9 cellular contexts compared by ENCODE assay signal in genomic region chr13:98370806-98371553, GRCh38.
DNase-seq lines count a peak whose midpoint lies in the region; ATAC-seq and TF ChIP-seq lines count a peak whose summit lies in the region.
"Had no signal": no experiment of that assay in that cellular context is flagged by ENCODE, and none has a peak within 500 bp of the region (broad histone marks: within the 10 kb centered on the region; RNA-seq: fewer than 3 reads in every experiment).

No MANE protein-coding gene starts in this region.

- no peaks in the 10 kb centered on the region for H3K27me3 Mint-ChIP-seq in chondrocyte (ENCODE audit: low read depth)
- peaks cover 22 to 35% of the 10 kb centered on the region in 2 donors for H3K27me3 Mint-ChIP-seq in effector memory CD8-positive, alpha-beta T cell

- peak overlapping the region; percentile 99 for H3K4ac ChIP-seq in IMR-90 (ENCODE audit: low read depth, low read length)

- ATAC-seq in IMR-90 (ENCODE audit: low read depth), result peak; percentile 82
- no peak for ATAC-seq in HG03442 (IDR thresholded peaks at IDR 0.05; ENCODE audit: unreplicated experiment)
- no peak for ATAC-seq in effector memory CD8-positive, alpha-beta T cell (replicated peaks)
- ATAC-seq: T-helper 17 cell had no signal

- POLR2A ChIA-PET in IMR-90 (lab: Charles Lee; ENCODE audit: unreplicated experiment), result interaction anchor here (0.6 kb wide), 1 partner anchor 22 kb away, joined by 3 read pairs; no protein-coding TSS in a partner anchor

- H2AK5ac ChIP-seq in IMR-90 (ENCODE audit: low read depth, low read length), result peak overlapping the region; percentile 98

- peak overlapping the region; percentile 93 for H4K5ac ChIP-seq in IMR-90 (ENCODE audit: low read depth, low read length)

- peaks cover 9% of the 10 kb centered on the region for H3K36me3 ChIP-seq in IMR-90 (ENCODE audit: control insufficient read depth, insufficient read depth, low read length)
- H3K36me3 ChIP-seq in thyroid gland, result no peaks in the 10 kb centered on the region

- H3K27ac ChIP-seq in IMR-90 (ENCODE audit: insufficient read depth, low read length) (peak overlapping the region; percentile 98), thyroid gland (peak overlapping the region; percentile 69 to 88 (median 79))

- peak overlapping the region; percentile 94 for H3K23ac ChIP-seq in IMR-90 (ENCODE audit: low read depth, low read length)

- peak overlapping the region; percentile 97 for H2BK20ac ChIP-seq in IMR-90 (ENCODE audit: low read depth, low read length)

- intact Hi-C loops in IMR-90 (cut with micrococcal nuclease) (loop anchor here (2.0 to 10.0 kb wide), 4 partner anchors 70 to 366 kb away; no protein-coding TSS in a partner anchor), thyroid gland (cut with DNase I) (no loop called here)

- H3K27ac Mint-ChIP-seq in chondrocyte (ENCODE audit: unreplicated experiment), result peak overlapping the region; percentile 95
- H3K27ac Mint-ChIP-seq in effector memory CD8-positive, alpha-beta T cell, result no peak overlapping the region
- H3K27ac Mint-ChIP-seq: T-helper 17 cell had no signal

- CTCF ChIA-PET in IMR-90 (lab: Yijun Ruan, JAX), result interaction anchor here (1.0 kb wide), 1 partner anchor 151 kb away, joined by 5 read pairs; no protein-coding TSS in a partner anchor

- dilution Hi-C loops in IMR-90 (cut with HindIII; ENCODE audit: low sequenced_read_pairs, unreplicated experiment), result no loop called here

- peaks cover 30% of the 10 kb centered on the region for H3K9me1 ChIP-seq in IMR-90 (ENCODE audit: insufficient read depth, low read length)

- peak overlapping the region; percentile 95 for H2BK5ac ChIP-seq in IMR-90 (ENCODE audit: low read depth, low read length, poor library complexity, severe bottlenecking)

- BruUV-seq in IMR-90 (replicated peaks; lab: Mats Ljungman, UMichigan), result no TSS peak

- H3K79me1 ChIP-seq in IMR-90 (ENCODE audit: low read depth in 1 of 2, low read length in 2 of 2), result peaks cover 29 to 74% of the 10 kb centered on the region in 2 experiments

- no peak for TF ChIP-seq POLR2A in IMR-90 (IDR thresholded peaks at IDR 0.05; ENCODE audit: low read depth, low read length)
- TF ChIP-seq POLR2A in thyroid gland (IDR thresholded peaks at IDR 0.05), result peak in 1 of 2 donors; percentile 16

- H3K9me3 ChIP-seq in IMR-90 (ENCODE audit: control insufficient read depth, insufficient read depth, low read length) (peaks cover 4% of the 10 kb centered on the region; the same call in 1 of the 2 replicates), thyroid gland (no peaks in the 10 kb centered on the region)

- H2BK15ac ChIP-seq in IMR-90 (ENCODE audit: low read depth, low read length), result peak overlapping the region; percentile 97; the same call in 2 of the 3 replicates

- peak overlapping the region; percentile 75 to 84 for H4K8ac ChIP-seq in IMR-90 (ENCODE audit: low read depth in 2 of 2, low read length in 2 of 2)

- H3K4me3 ChIP-seq in IMR-90 (ENCODE audit: insufficient read depth, low read depth, low read length) (no peak overlapping the region), thyroid gland (replicated peaks in 1 of 3) (no peak overlapping the region)

- in situ Hi-C loops in IMR-90 (cut with MboI; ENCODE audit: low sequenced_read_pairs), result no loop called here

- peak overlapping the region; percentile 56 for H3K9ac ChIP-seq in IMR-90 (ENCODE audit: low read depth, low read length)

- H2AK9ac ChIP-seq in IMR-90 (replicated peaks; ENCODE audit: low read depth, low read length, poor library complexity), result peak overlapping the region; percentile 88

- peaks cover 8% of the 10 kb centered on the region for H3K9me3 Mint-ChIP-seq in chondrocyte (ENCODE audit: low read depth)
- no peaks in the 10 kb centered on the region for H3K9me3 Mint-ChIP-seq in effector memory CD8-positive, alpha-beta T cell
- H3K9me3 Mint-ChIP-seq: central memory CD8-positive, alpha-beta T cell had no signal

- peaks cover 23% of the 10 kb centered on the region for H3K36me3 Mint-ChIP-seq in chondrocyte (ENCODE audit: low read depth)
- no peaks in the 10 kb centered on the region for H3K36me3 Mint-ChIP-seq in effector memory CD8-positive, alpha-beta T cell (ENCODE audit: insufficient read depth)

- H3K14ac ChIP-seq in IMR-90 (replicated peaks; ENCODE audit: low read depth, low read length), result peak overlapping the region; percentile 97

- H3K56ac ChIP-seq in IMR-90 (ENCODE audit: extremely low read depth, insufficient read depth, low read length), result peak overlapping the region; percentile 94

- peaks cover 59% of the 10 kb centered on the region for H3K4me1 Mint-ChIP-seq in chondrocyte (ENCODE audit: low read depth)
- no peaks in the 10 kb centered on the region for H3K4me1 Mint-ChIP-seq in effector memory CD8-positive, alpha-beta T cell (ENCODE audit: low read depth in 2 of 2)
- H3K4me1 Mint-ChIP-seq: central memory CD8-positive, alpha-beta T cell; T-helper 17 cell had no signal

- peak overlapping the region; percentile 97 for H3K18ac ChIP-seq in IMR-90 (ENCODE audit: low read depth, low read length)

- H3K27me3 ChIP-seq in IMR-90 (ENCODE audit: control insufficient read depth, insufficient read depth, low read length) (no peaks in the 10 kb centered on the region), thyroid gland (no peaks in the 10 kb centered on the region)

- peak overlapping the region; percentile 97 for H4K91ac ChIP-seq in IMR-90 (ENCODE audit: insufficient read depth, low read depth, low read length)

- peak; percentile 24; the same call in 1 of the 2 replicates for TF ChIP-seq RAD21 in IMR-90 (IDR thresholded peaks at IDR 0.05; ENCODE audit: low read length)

- 0% methylated on average over 2 of the region's 16 CpGs; no CpG with 5 or more reads in 1 of the 2 experiments for WGBS in IMR-90 (ENCODE audit: extremely low coverage in 2 of 2, insufficient read length in 1 of 2), 2 experiments
- WGBS in thyroid gland, 2 donors, result 25 to 32% methylated on average over 14 to 16 of the region's 16 CpGs

- H3K4me1 ChIP-seq in IMR-90 (ENCODE audit: control insufficient read depth, insufficient read depth, low read length), result peaks cover 26% of the 10 kb centered on the region
- peaks cover 44 to 52% of the 10 kb centered on the region in 2 donors for H3K4me1 ChIP-seq in thyroid gland

- H3K4me3 Mint-ChIP-seq in chondrocyte (ENCODE audit: unreplicated experiment), result peak overlapping the region; percentile 40
- no peak overlapping the region for H3K4me3 Mint-ChIP-seq in effector memory CD8-positive, alpha-beta T cell
- H3K4me3 Mint-ChIP-seq: central memory CD8-positive, alpha-beta T cell; T-helper 17 cell had no signal

- DNase-seq in IMR-90, result peak; percentile 97
- DNase-seq in chondrocyte (ENCODE audit: low spot score), result no peak
- peak; percentile 75 for DNase-seq in iris pigment epithelial cell (ENCODE audit: low read depth)
- DNase-seq in thyroid gland, result peak; percentile 88 to 90
- no peak for DNase-seq in NCI-H2107 (lab: John Stamatoyannopoulos, UW)
- DNase-seq in effector memory CD8-positive, alpha-beta T cell, result no peak
- DNase-seq: T-helper 17 cell had no signal

- TF ChIP-seq CTCF in IMR-90 (conservative IDR thresholded peaks at IDR 0.05; ENCODE audit: low read depth, low read length) (no peak), chondrocyte (IDR thresholded peaks at IDR 0.05) (no peak), thyroid gland (IDR thresholded peaks at IDR 0.05) (no peak)

- H4K20me1 ChIP-seq in IMR-90 (ENCODE audit: insufficient read depth, low read length), result peaks cover 8% of the 10 kb centered on the region

- H2BK120ac ChIP-seq in IMR-90 (ENCODE audit: low read depth, low read length), result peak overlapping the region; percentile 99

- peak overlapping the region; percentile 69 for H3K4me2 ChIP-seq in IMR-90 (ENCODE audit: low read depth, low read length)

- H2AFZ ChIP-seq in IMR-90 (replicated peaks; ENCODE audit: low read length, poor library complexity), result peak overlapping the region; percentile 83

TF ChIP-seq in IMR-90, 13 proteins besides CTCF, POLR2A, EP300 and RAD21:
- TF ChIP-seq CHD1 (IDR thresholded peaks at IDR 0.05; ENCODE audit: low read depth, low read length), result no peak
- TF ChIP-seq SMC3 (IDR thresholded peaks at IDR 0.05; ENCODE audit: low read depth, low read length), result no peak
- TF ChIP-seq ELK1 (IDR thresholded peaks at IDR 0.05; ENCODE audit: borderline replicate concordance, low read depth, low read length), result no peak
- TF ChIP-seq MAFK (IDR thresholded peaks at IDR 0.05; ENCODE audit: low read depth, low read length), result no peak
- no peak for TF ChIP-seq RCOR1 (IDR thresholded peaks at IDR 0.05; ENCODE audit: insufficient replicate concordance, low read length)
- no peak for TF ChIP-seq RFX5 (IDR thresholded peaks at IDR 0.05; ENCODE audit: low read depth, low read length)
- no peak for TF ChIP-seq NFE2L2 (IDR thresholded peaks at IDR 0.05; ENCODE audit: low read depth, low read length)
- TF ChIP-seq MAZ (IDR thresholded peaks at IDR 0.05; ENCODE audit: borderline replicate concordance, low read depth, low read length), result peak; percentile 13; the same call in 1 of the 2 replicates
- 0 out of 2 replicates have a peak, but pooled peaks have one; percentile 49 for TF ChIP-seq FOS (IDR thresholded peaks at IDR 0.05; ENCODE audit: low read depth, low read length)
- TF ChIP-seq BHLHE40 (IDR thresholded peaks at IDR 0.05; ENCODE audit: low read depth, low read length), result peak; percentile 72
- no peak for TF ChIP-seq CEBPB (IDR thresholded peaks at IDR 0.05; ENCODE audit: low read depth, low read length)
- peak; percentile 78 for TF ChIP-seq MXI1 (IDR thresholded peaks at IDR 0.05; ENCODE audit: borderline replicate concordance, low read depth, low read length)
- TF ChIP-seq, protein P1, sequence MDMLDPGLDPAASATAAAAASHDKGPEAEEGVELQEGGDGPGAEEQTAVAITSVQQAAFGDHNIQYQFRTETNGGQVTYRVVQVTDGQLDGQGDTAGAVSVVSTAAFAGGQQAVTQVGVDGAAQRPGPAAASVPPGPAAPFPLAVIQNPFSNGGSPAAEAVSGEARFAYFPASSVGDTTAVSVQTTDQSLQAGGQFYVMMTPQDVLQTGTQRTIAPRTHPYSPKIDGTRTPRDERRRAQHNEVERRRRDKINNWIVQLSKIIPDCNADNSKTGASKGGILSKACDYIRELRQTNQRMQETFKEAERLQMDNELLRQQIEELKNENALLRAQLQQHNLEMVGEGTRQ (IDR thresholded peaks at IDR 0.05; ENCODE audit: low read depth, low read length), result no peak; the same call in 1 of the 2 replicates
TF ChIP-seq in IMR-90: peak in this region for 4.

Comparison
In these comparisons a context has a peak if more than half of its experiments do, and no peak if none do; other contexts are left out.
1. DNase-seq: peak in IMR-90 (single experiment), iris pigment epithelial cell (single experiment) and thyroid gland (2 of 2); none in chondrocyte (single experiment), NCI-H2107 (single experiment) and effector memory CD8-positive, alpha-beta T cell (0 of 3).